Comparison of ENCODE assay signal across 13 cellular contexts in the genomic region with DNA sequence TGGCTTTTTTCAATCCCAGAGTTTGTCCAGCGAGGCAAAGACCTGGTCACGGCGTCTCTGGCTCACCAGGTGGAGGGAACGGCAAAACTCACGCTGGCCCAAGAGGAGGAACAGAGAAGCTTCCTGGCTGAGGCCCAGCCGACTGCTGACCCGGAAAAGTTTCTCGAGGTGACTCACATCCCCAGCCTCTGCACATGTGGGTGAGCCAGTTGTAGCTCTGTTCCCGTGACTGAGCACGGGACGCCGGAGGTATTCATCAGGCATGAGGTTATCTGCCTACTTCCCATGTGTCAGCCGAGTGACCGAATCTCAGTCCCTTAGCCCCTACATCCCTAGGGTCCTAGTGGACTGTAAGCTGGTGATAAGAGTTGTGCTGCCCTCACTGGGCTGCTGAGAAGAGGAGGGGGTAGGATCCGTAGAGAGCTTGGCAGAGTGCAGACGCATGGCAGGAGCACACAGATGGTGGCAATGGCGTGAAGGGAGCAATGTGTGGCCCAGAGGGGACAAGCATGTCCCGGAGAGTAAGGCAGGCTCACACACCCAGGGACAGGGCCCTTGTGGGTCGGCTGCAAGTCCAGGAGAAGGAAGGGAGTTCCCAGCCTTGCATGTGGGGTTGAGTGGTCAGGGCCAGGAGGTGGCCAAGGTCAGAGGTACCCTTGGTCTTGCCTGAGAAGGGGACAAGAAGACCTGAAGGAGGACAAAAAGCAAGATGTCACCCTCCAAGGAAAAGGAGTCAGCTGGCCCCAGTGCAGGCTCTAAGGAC. TPM values are rescaled to one million over a fixed set of nuclear protein-coding genes. Genes with fewer than 3 reads are reported as not detected.
DNase-seq lines count a peak whose midpoint lies in the region; ATAC-seq and FAIRE-seq lines count a peak whose summit lies in the region.
"Had no signal": no experiment of that assay in that cellular context is flagged by ENCODE, and none has a peak within 500 bp of the region (broad histone marks: within the 10 kb centered on the region; RNA-seq: fewer than 3 reads in every experiment).

No MANE protein-coding gene starts in this region.

- FAIRE-seq in small intestine (lab: Jason Lieb, UNC): no peak
- FAIRE-seq: endometrium, GM18507 had no signal

- H3K9ac ChIP-seq in adipocyte (ENCODE audit: low read length): no peak overlapping the region
- H3K9ac ChIP-seq: BLaER1 treated with 17β-estradiol and CSF1 and Interleukin-3, amounts not matched to agents 10 nM and 100 nM had no signal

- peak overlapping the region; percentile 16 for H3K27ac Mint-ChIP-seq in stimulated activated naive CD8-positive, alpha-beta T cell treated with anti-CD3 and anti-CD28 coated beads, Interleukin-15, Interleukin-2, amounts not matched to agents 100 ng/mL and 50 ng/mL, for 24 hours
- H3K27ac Mint-ChIP-seq in stimulated activated naive CD8-positive, alpha-beta T cell treated with anti-CD3 and anti-CD28 coated beads, Interleukin-15, amount 100 ng/mL, for 72 hours: no peak overlapping the region

- H3K9me3 ChIP-seq in adipocyte (ENCODE audit: control insufficient read depth, low read length) (no peaks in the 10 kb centered on the region), small intestine (ENCODE audit: control insufficient read depth, low read depth) (no peaks in the 10 kb centered on the region)
- H3K9me3 ChIP-seq: BLaER1 treated with 17β-estradiol and CSF1 and Interleukin-3, amounts not matched to agents 10 nM and 100 nM; vagina had no signal

- no peak for ATAC-seq in stimulated activated naive CD8-positive, alpha-beta T cell treated with anti-CD3 and anti-CD28 coated beads, Interleukin-15, amount 100 ng/mL, for 72 hours
- no peak for ATAC-seq in GM19452 (IDR thresholded peaks at IDR 0.05; ENCODE audit: unreplicated experiment)

- no peak overlapping the region for H3K4me3 Mint-ChIP-seq in stimulated activated naive CD8-positive, alpha-beta T cell treated with anti-CD3 and anti-CD28 coated beads, Interleukin-15, Interleukin-2, amounts not matched to agents 100 ng/mL and 50 ng/mL, for 24 hours
- H3K4me3 Mint-ChIP-seq in stimulated activated naive CD8-positive, alpha-beta T cell treated with anti-CD3 and anti-CD28 coated beads, Interleukin-15, amount 100 ng/mL, for 72 hours: no peak overlapping the region

- H3K4me3 ChIP-seq in adipocyte (ENCODE audit: low read length) (no peak overlapping the region), small intestine (ENCODE audit: low read depth in 1 of 2, low read length in 2 of 2) (no peak overlapping the region)
- H3K4me3 ChIP-seq: BLaER1 treated with 17β-estradiol and CSF1 and Interleukin-3, amounts not matched to agents 10 nM and 100 nM; vagina had no signal

- 78 to 82% (median 82%) methylated on average over 19 of the region's 19 CpGs for WGBS in small intestine, 3 donors

- peaks cover 60% of the 10 kb centered on the region for H3K36me3 ChIP-seq in adipocyte (ENCODE audit: control insufficient read depth, insufficient read depth, low read length, severe bottlenecking)
- H3K36me3 ChIP-seq in small intestine (ENCODE audit: control insufficient read depth in 2 of 2, insufficient read depth in 2 of 2, low read length in 2 of 2): peaks cover 0 to 5% of the 10 kb centered on the region in 2 donors

- H3K36me3 Mint-ChIP-seq in stimulated activated naive CD8-positive, alpha-beta T cell treated with anti-CD3 and anti-CD28 coated beads, Interleukin-15, Interleukin-2, amounts not matched to agents 100 ng/mL and 50 ng/mL, for 24 hours (ENCODE audit: low read depth): no peaks in the 10 kb centered on the region

- no peaks in the 10 kb centered on the region for H3K9me3 Mint-ChIP-seq in stimulated activated naive CD8-positive, alpha-beta T cell treated with anti-CD3 and anti-CD28 coated beads, Interleukin-15, Interleukin-2, amounts not matched to agents 100 ng/mL and 50 ng/mL, for 24 hours
- H3K9me3 Mint-ChIP-seq in stimulated activated naive CD8-positive, alpha-beta T cell treated with anti-CD3 and anti-CD28 coated beads, Interleukin-15, amount 100 ng/mL, for 72 hours: no peaks in the 10 kb centered on the region

- no peaks in the 10 kb centered on the region for H3K27me3 Mint-ChIP-seq in stimulated activated naive CD8-positive, alpha-beta T cell treated with anti-CD3 and anti-CD28 coated beads, Interleukin-15, Interleukin-2, amounts not matched to agents 100 ng/mL and 50 ng/mL, for 24 hours
- peaks cover 8% of the 10 kb centered on the region for H3K27me3 Mint-ChIP-seq in stimulated activated naive CD8-positive, alpha-beta T cell treated with anti-CD3 and anti-CD28 coated beads, Interleukin-15, amount 100 ng/mL, for 72 hours

- H3K27me3 ChIP-seq in adipocyte (replicated peaks; ENCODE audit: control insufficient read depth, insufficient read depth, low read length) (no peaks in the 10 kb centered on the region), small intestine (ENCODE audit: control insufficient read depth in 2 of 2, insufficient read depth in 2 of 2, low read length in 2 of 2) (no peaks in the 10 kb centered on the region)
- H3K27me3 ChIP-seq: BLaER1 treated with 17β-estradiol and CSF1 and Interleukin-3, amounts not matched to agents 10 nM and 100 nM; vagina had no signal

- DNase-seq in stimulated activated naive CD8-positive, alpha-beta T cell treated with anti-CD3 and anti-CD28 coated beads, Interleukin-15, amount 100 ng/mL, for 72 hours: no peak
- DNase-seq in adipocyte (ENCODE audit: low read depth) (peak; percentile 74), foreskin melanocyte (peak; percentile 53), small intestine (no peak), D341Med (ENCODE audit: low spot score) (no peak), SIG-M5 treated with dmso at 0.1 percent for 504 hours (lab: John Stamatoyannopoulos, UW; ENCODE audit: unreplicated experiment) (no peak)
- DNase-seq: GOT3 had no signal

- H3K27ac ChIP-seq in small intestine (ENCODE audit: low read depth in 1 of 2, low read length in 1 of 2): no peak overlapping the region
- H3K27ac ChIP-seq: vagina had no signal

- H3K4me1 ChIP-seq in adipocyte (ENCODE audit: control insufficient read depth, insufficient read depth, low read length) (peaks cover 45% of the 10 kb centered on the region), small intestine (ENCODE audit: control insufficient read depth in 2 of 2, insufficient read depth in 1 of 2, low read depth in 1 of 2, low read length in 1 of 2) (no peaks in the 10 kb centered on the region)

- H3K4me1 Mint-ChIP-seq in stimulated activated naive CD8-positive, alpha-beta T cell treated with anti-CD3 and anti-CD28 coated beads, Interleukin-15, Interleukin-2, amounts not matched to agents 100 ng/mL and 50 ng/mL, for 24 hours (ENCODE audit: low read depth): peaks cover 7% of the 10 kb centered on the region
- no peaks in the 10 kb centered on the region for H3K4me1 Mint-ChIP-seq in stimulated activated naive CD8-positive, alpha-beta T cell treated with anti-CD3 and anti-CD28 coated beads, Interleukin-15, amount 100 ng/mL, for 72 hours

RNA-seq across cellular contexts. Expression of a gene that starts 42.9 kb away (rescaled TPM):
- polyA plus RNA-seq in small intestine: 1 to 10 TPM in 1 of 3 donors, under 1 TPM in 2; 0.22 to 2.0 (median 0.27) TPM

RNA-seq across cellular contexts. Expression of a gene that starts 45.6 kb away (rescaled TPM):
- polyA plus RNA-seq in small intestine: 1 to 10 TPM in 1 of 3 donors, under 1 TPM in 1, not detected in 1; 0.27 to 1.3 TPM

Comparison
In these comparisons a context has a peak if more than half of its experiments do, and no peak if none do; other contexts are left out.
1. DNase-seq: peak in adipocyte (single experiment) and foreskin melanocyte (single experiment); none in stimulated activated naive CD8-positive, alpha-beta T cell treated with anti-CD3 and anti-CD28 coated beads, Interleukin-15, amount 100 ng/mL, for 72 hours (0 of 2), small intestine (single experiment), D341Med (single experiment) and SIG-M5 treated with dmso at 0.1 percent for 504 hours (single experiment).